8 cellular contexts compared by ENCODE assay signal in genomic region chr6:116695398-116695797, GRCh38. TPM values are rescaled to one million over a fixed set of nuclear protein-coding genes. Genes with fewer than 3 reads are reported as not detected.
DNase-seq lines count a peak whose midpoint lies in the region; ATAC-seq and TF ChIP-seq lines count a peak whose summit lies in the region.

No MANE protein-coding gene starts in this region.

- H3K4me3 Mint-ChIP-seq in activated T-cell treated with anti-CD3 and anti-CD28 coated beads, Interleukin-2, amount 50 U/mL, for 4 hours, result no peak overlapping the region
- H3K4me3 Mint-ChIP-seq in stimulated activated naive B cell treated with anti-CD40 and anti-IgM and Interleukin-4, amounts not matched to agents 10 μg/mL and 1 μg/mL and 100 μg/mL, for 72 hours, result no peak overlapping the region

- H3K4me1 Mint-ChIP-seq in activated T-cell treated with anti-CD3 and anti-CD28 coated beads, Interleukin-2, amount 50 U/mL, for 4 hours (ENCODE audit: low read depth), result peaks cover 41% of the 10 kb centered on the region
- H3K4me1 Mint-ChIP-seq in stimulated activated naive B cell treated with anti-CD40 and anti-IgM and Interleukin-4, amounts not matched to agents 10 μg/mL and 1 μg/mL and 100 μg/mL, for 72 hours, result peaks cover 10 to 20% of the 10 kb centered on the region in 2 donors

- ATAC-seq in activated T-cell treated with anti-CD3 and anti-CD28 coated beads, Interleukin-2, amount 50 U/mL, for 4 hours, result peak; percentile 61 to 74
- peak; percentile 88 for ATAC-seq in HG02623 (IDR thresholded peaks at IDR 0.05; ENCODE audit: unreplicated experiment)
- ATAC-seq in stimulated activated naive B cell treated with anti-CD40 and anti-IgM and Interleukin-4, amounts not matched to agents 10 μg/mL and 1 μg/mL and 100 μg/mL, for 72 hours (replicated peaks), result peak; percentile 85 to 87

- no peak for DNase-seq in activated T-cell treated with anti-CD3 and anti-CD28 coated beads, Interleukin-2, amount 50 U/mL, for 4 hours
- no peak for DNase-seq in activated T-cell treated with anti-CD3 and anti-CD28 coated beads for 4 hours
- peak; percentile 50 for DNase-seq in MM.1S
- DNase-seq in stimulated activated naive B cell treated with anti-CD40 and anti-IgM and Interleukin-4, amounts not matched to agents 10 μg/mL and 1 μg/mL and 100 μg/mL, for 72 hours, result no peak
- no peak for DNase-seq in SHP77 treated with DMSO at 0.1 percent for 48 hours (lab: John Stamatoyannopoulos, UW)
- DNase-seq in mesenteric fat pad (ENCODE audit: low spot score), result no peak
- no peak for DNase-seq in medulla oblongata (ENCODE audit: extremely low spot score)

- no peaks in the 10 kb centered on the region; the same call in 1 of the 2 replicates for H3F3A ChIP-seq in MM.1S (ENCODE audit: insufficient read depth, low read length)

- no peaks in the 10 kb centered on the region for H3K27me3 Mint-ChIP-seq in activated T-cell treated with anti-CD3 and anti-CD28 coated beads, Interleukin-2, amount 50 U/mL, for 4 hours (ENCODE audit: low read depth)
- H3K27me3 Mint-ChIP-seq in stimulated activated naive B cell treated with anti-CD40 and anti-IgM and Interleukin-4, amounts not matched to agents 10 μg/mL and 1 μg/mL and 100 μg/mL, for 72 hours, result no peaks in the 10 kb centered on the region

- H3K4me3 ChIP-seq in MM.1S (ENCODE audit: low read length), result no peak overlapping the region

- H4K20me1 ChIP-seq in MM.1S (ENCODE audit: insufficient read depth, low read length), result no peaks in the 10 kb centered on the region

- H3K4me1 ChIP-seq in MM.1S (ENCODE audit: low read length), result peaks cover 4% of the 10 kb centered on the region; the same call in 1 of the 2 replicates

- peaks cover 29% of the 10 kb centered on the region for H3K36me3 Mint-ChIP-seq in activated T-cell treated with anti-CD3 and anti-CD28 coated beads, Interleukin-2, amount 50 U/mL, for 4 hours (ENCODE audit: insufficient read depth)
- H3K36me3 Mint-ChIP-seq in stimulated activated naive B cell treated with anti-CD40 and anti-IgM and Interleukin-4, amounts not matched to agents 10 μg/mL and 1 μg/mL and 100 μg/mL, for 72 hours, result peaks cover 21 to 30% of the 10 kb centered on the region in 2 donors

- H3K4me2 ChIP-seq in MM.1S (ENCODE audit: low read depth, low read length), result peak overlapping the region; percentile 22; the same call in 1 of the 2 replicates

- TF ChIP-seq CTCF in MM.1S (IDR thresholded peaks at IDR 0.05; ENCODE audit: low read length), result no peak

- H3K9me2 ChIP-seq in MM.1S (replicated peaks; ENCODE audit: insufficient read depth, low read length), result no peaks in the 10 kb centered on the region

- no peak overlapping the region for H3K9ac ChIP-seq in MM.1S (ENCODE audit: low read length)

- H3K27me3 ChIP-seq in MM.1S (replicated peaks; ENCODE audit: insufficient read depth, low read length), result no peaks in the 10 kb centered on the region

- no peak overlapping the region for H3K27ac ChIP-seq in MM.1S (ENCODE audit: low read length)

- no peaks in the 10 kb centered on the region for H3K79me2 ChIP-seq in MM.1S (ENCODE audit: low read length)

- H2AFZ ChIP-seq in MM.1S (ENCODE audit: low read length), result no peak overlapping the region

- H3K9me3 ChIP-seq in MM.1S (replicated peaks; ENCODE audit: insufficient read depth, low read length), result no peaks in the 10 kb centered on the region

- H3K27ac Mint-ChIP-seq in stimulated activated naive B cell treated with anti-CD40 and anti-IgM and Interleukin-4, amounts not matched to agents 10 μg/mL and 1 μg/mL and 100 μg/mL, for 72 hours, result no peak overlapping the region

- no peaks in the 10 kb centered on the region for H3K36me3 ChIP-seq in MM.1S (replicated peaks; ENCODE audit: insufficient read depth, low read length)

- no peaks in the 10 kb centered on the region for H3K9me3 Mint-ChIP-seq in activated T-cell treated with anti-CD3 and anti-CD28 coated beads, Interleukin-2, amount 50 U/mL, for 4 hours
- peaks cover 0 to 2% of the 10 kb centered on the region in 2 donors for H3K9me3 Mint-ChIP-seq in stimulated activated naive B cell treated with anti-CD40 and anti-IgM and Interleukin-4, amounts not matched to agents 10 μg/mL and 1 μg/mL and 100 μg/mL, for 72 hours

RNA-seq across cellular contexts. Expression of gene KPNA5, which starts 14.4 kb away (rescaled TPM):
- 10 to 100 TPM; 10.8 to 18.0 (median 12.7) TPM for total RNA-seq in activated T-cell treated with anti-CD3 and anti-CD28 coated beads, Interleukin-2, amount 50 U/mL, for 4 hours
- total RNA-seq in mesenteric fat pad, result 13.5 TPM

RNA-seq across cellular contexts. Expression of gene ZUP1, which starts 26.8 kb away (rescaled TPM):
- total RNA-seq in activated T-cell treated with anti-CD3 and anti-CD28 coated beads, Interleukin-2, amount 50 U/mL, for 4 hours, result 10 to 100 TPM; 15.6 to 16.3 (median 16.3) TPM
- total RNA-seq in mesenteric fat pad, result 9.2 TPM
